ENCODE assay signal across 16 cellular contexts in genomic region chr6:26258199-26258977, GRCh38.
A peak's percentile ranks its signal among the peaks of the same experiment; 100 is the strongest.
DNase-seq lines count a peak whose midpoint lies in the region; ATAC-seq and TF ChIP-seq lines count a peak whose summit lies in the region.
"Had no signal": no experiment of that assay in that cellular context is flagged by ENCODE, and none has a peak within 500 bp of the region (broad histone marks: within the 10 kb centered on the region; RNA-seq: fewer than 3 reads in every experiment).

No MANE protein-coding gene starts in this region.

- no peaks in the 10 kb centered on the region for H3K36me3 ChIP-seq in mammary epithelial cell (ENCODE audit: insufficient read depth, low read length)
- H3K36me3 ChIP-seq: gastrocnemius medialis had no signal

- intact Hi-C loops in mammary epithelial cell (cut with micrococcal nuclease): no loop called here

- 100% methylated on average over 5 of the region's 5 CpGs for WGBS in mammary epithelial cell (ENCODE audit: low coverage, missing lambda C conversion rate)

- no peaks in the 10 kb centered on the region for H3K9me3 ChIP-seq in mammary epithelial cell (replicated peaks; ENCODE audit: insufficient read depth, low read length)
- H3K9me3 ChIP-seq: A549, gastrocnemius medialis, neutrophil had no signal

- peak; percentile 16 to 44 for TF ChIP-seq CTCF in mammary epithelial cell (conservative IDR thresholded peaks at IDR 0.05 in 1 of 2, IDR thresholded peaks at IDR 0.05 in 1 of 2; ENCODE audit: extremely low read depth in 1 of 2, insufficient read depth in 1 of 2, low read depth in 1 of 2, low read length in 2 of 2)
- TF ChIP-seq CTCF in progenitor cell of endocrine pancreas (IDR thresholded peaks at IDR 0.05; ENCODE audit: unreplicated experiment): peak; percentile 38

- BruUV-seq in mammary epithelial cell (replicated peaks; lab: Mats Ljungman, UMichigan): no TSS peak

- H3K4me1 ChIP-seq in mammary epithelial cell (ENCODE audit: insufficient read depth, low read length): no peaks in the 10 kb centered on the region
- H3K4me1 ChIP-seq: A549, gastrocnemius medialis had no signal

- ATAC-seq in stimulated activated naive B cell treated with anti-CD40 and anti-IgM and Interleukin-4, amounts not matched to agents 10 μg/mL and 1 μg/mL and 100 μg/mL, for 72 hours (replicated peaks): no peak
- ATAC-seq: A549; activated CD4-positive, alpha-beta T cell treated with anti-CD3 and anti-CD28 coated beads for 36 hours; gastrocnemius medialis had no signal

- no peak overlapping the region for H3K27ac ChIP-seq in mammary epithelial cell (ENCODE audit: insufficient read depth, low read depth, low read length)
- H3K27ac ChIP-seq: A549, gastrocnemius medialis, neutrophil had no signal

- no peaks in the 10 kb centered on the region for H3K79me2 ChIP-seq in mammary epithelial cell (ENCODE audit: insufficient read depth, low read length)

- H3K4me1 Mint-ChIP-seq in progenitor cell of endocrine pancreas (ENCODE audit: low read depth): peaks cover 57% of the 10 kb centered on the region
- peaks cover 1 to 19% of the 10 kb centered on the region in 2 donors for H3K4me1 Mint-ChIP-seq in stimulated activated naive B cell treated with anti-CD40 and anti-IgM and Interleukin-4, amounts not matched to agents 10 μg/mL and 1 μg/mL and 100 μg/mL, for 72 hours
- H3K4me1 Mint-ChIP-seq: activated CD4-positive, alpha-beta T cell treated with anti-CD3 and anti-CD28 coated beads for 36 hours had no signal

- H3K4me3 Mint-ChIP-seq in progenitor cell of endocrine pancreas (ENCODE audit: low read depth): no peak overlapping the region
- H3K4me3 Mint-ChIP-seq in stimulated activated naive B cell treated with anti-CD40 and anti-IgM and Interleukin-4, amounts not matched to agents 10 μg/mL and 1 μg/mL and 100 μg/mL, for 72 hours: no peak overlapping the region
- H3K4me3 Mint-ChIP-seq: activated CD4-positive, alpha-beta T cell treated with anti-CD3 and anti-CD28 coated beads for 36 hours; central memory CD8-positive, alpha-beta T cell had no signal

- CTCF ChIA-PET in mammary epithelial cell (lab: Charles Lee; ENCODE audit: low non-redundant PET): interaction anchor here (0.7 kb wide), 1 partner anchor 75 kb away, joined by 3 read pairs; no protein-coding TSS in a partner anchor

- no peak overlapping the region for H2AFZ ChIP-seq in mammary epithelial cell (ENCODE audit: low read depth, low read length)

- H3K27me3 ChIP-seq in mammary epithelial cell (ENCODE audit: insufficient read depth, low read length): no peaks in the 10 kb centered on the region
- H3K27me3 ChIP-seq: neutrophil had no signal

- DNase-seq in NCI-H748 (lab: John Stamatoyannopoulos, UW; ENCODE audit: unreplicated experiment) (peak; percentile 58), NCI-H748 treated with DMSO at 0.1 percent for 48 hours (lab: John Stamatoyannopoulos, UW) (no peak), NCI-H146 (lab: John Stamatoyannopoulos, UW) (peak; percentile 67), mammary epithelial cell (no peak), progenitor cell of endocrine pancreas (ENCODE audit: low spot score, unreplicated experiment) (no peak), amniotic stem cell (lab: John Stamatoyannopoulos, UW) (no peak), NCI-H226 (no peak)
- DNase-seq in stimulated activated naive B cell treated with anti-CD40 and anti-IgM and Interleukin-4, amounts not matched to agents 10 μg/mL and 1 μg/mL and 100 μg/mL, for 72 hours: no peak
- DNase-seq: activated CD4-positive, alpha-beta T cell treated with anti-CD3 and anti-CD28 coated beads for 36 hours; gastrocnemius medialis; stimulated activated CD4-positive, alpha-beta T cell treated with anti-CD3 and anti-CD28 coated beads, Interleukin-2, amount 100 ng/mL, for 24 hours; stimulated activated naive CD4-positive, alpha-beta T cell had no signal

- no peaks in the 10 kb centered on the region for H3K36me3 Mint-ChIP-seq in progenitor cell of endocrine pancreas (ENCODE audit: insufficient read depth)
- peaks cover 12 to 22% of the 10 kb centered on the region in 2 donors for H3K36me3 Mint-ChIP-seq in stimulated activated naive B cell treated with anti-CD40 and anti-IgM and Interleukin-4, amounts not matched to agents 10 μg/mL and 1 μg/mL and 100 μg/mL, for 72 hours

- H3K27me3 Mint-ChIP-seq in progenitor cell of endocrine pancreas: no peaks in the 10 kb centered on the region
- H3K27me3 Mint-ChIP-seq in stimulated activated naive B cell treated with anti-CD40 and anti-IgM and Interleukin-4, amounts not matched to agents 10 μg/mL and 1 μg/mL and 100 μg/mL, for 72 hours: no peaks in the 10 kb centered on the region
- H3K27me3 Mint-ChIP-seq: activated CD4-positive, alpha-beta T cell treated with anti-CD3 and anti-CD28 coated beads for 36 hours; central memory CD8-positive, alpha-beta T cell had no signal

- H3K9ac ChIP-seq in mammary epithelial cell (ENCODE audit: insufficient read depth, low read length): no peak overlapping the region

- in situ Hi-C loops in mammary epithelial cell (cut with MboI; ENCODE audit: low sequenced_read_pairs in 2 of 2): no loop called here

- no peaks in the 10 kb centered on the region for H3K9me3 Mint-ChIP-seq in progenitor cell of endocrine pancreas (ENCODE audit: low read depth)
- H3K9me3 Mint-ChIP-seq in stimulated activated naive B cell treated with anti-CD40 and anti-IgM and Interleukin-4, amounts not matched to agents 10 μg/mL and 1 μg/mL and 100 μg/mL, for 72 hours: peaks cover 0 to 1% of the 10 kb centered on the region in 2 donors
- H3K9me3 Mint-ChIP-seq: activated T-helper 2 cell treated with anti-CD3 and anti-CD28 coated beads, Interferon-gamma antibody, Interleukin-2, Interleukin-4, amounts not matched to agents 10 μg/mL and 5 μg/mL and 100 μg/mL, durations not matched to agents 14 hours and 24 hours and 36 hours; central memory CD8-positive, alpha-beta T cell had no signal

- no peaks in the 10 kb centered on the region for H4K20me1 ChIP-seq in mammary epithelial cell (ENCODE audit: insufficient read depth, low read length)

- dilution Hi-C loops in mammary epithelial cell (cut with HindIII; ENCODE audit: low sequenced_read_pairs): no loop called here

- H3K4me3 ChIP-seq in mammary epithelial cell (replicated peaks in 1 of 3; ENCODE audit: insufficient read depth in 1 of 3, low read depth in 2 of 3, low read length in 3 of 3): no peak overlapping the region
- H3K4me3 ChIP-seq: A549, gastrocnemius medialis had no signal

- peak overlapping the region; percentile 97 for H3K27ac Mint-ChIP-seq in progenitor cell of endocrine pancreas
- H3K27ac Mint-ChIP-seq in stimulated activated naive B cell treated with anti-CD40 and anti-IgM and Interleukin-4, amounts not matched to agents 10 μg/mL and 1 μg/mL and 100 μg/mL, for 72 hours: no peak overlapping the region
- H3K27ac Mint-ChIP-seq: activated CD4-positive, alpha-beta T cell treated with anti-CD3 and anti-CD28 coated beads for 36 hours; activated T-helper 2 cell treated with anti-CD3 and anti-CD28 coated beads, Interferon-gamma antibody, Interleukin-2, Interleukin-4, amounts not matched to agents 10 μg/mL and 5 μg/mL and 100 μg/mL, durations not matched to agents 14 hours and 24 hours and 36 hours had no signal

- no peak overlapping the region for H3K4me2 ChIP-seq in mammary epithelial cell (ENCODE audit: insufficient read depth, low read depth, low read length)

Comparison
In these comparisons a context has a peak if more than half of its experiments do, and no peak if none do; other contexts are left out.
1. DNase-seq: peak in NCI-H748 (single experiment) and NCI-H146 (single experiment); none in NCI-H748 treated with DMSO at 0.1 percent for 48 hours (single experiment), mammary epithelial cell (single experiment), progenitor cell of endocrine pancreas (single experiment), amniotic stem cell (single experiment), NCI-H226 (single experiment) and stimulated activated naive B cell treated with anti-CD40 and anti-IgM and Interleukin-4, amounts not matched to agents 10 μg/mL and 1 μg/mL and 100 μg/mL, for 72 hours (single experiment).